ENCODE assay signal across 18 cellular contexts in the genomic region with DNA sequence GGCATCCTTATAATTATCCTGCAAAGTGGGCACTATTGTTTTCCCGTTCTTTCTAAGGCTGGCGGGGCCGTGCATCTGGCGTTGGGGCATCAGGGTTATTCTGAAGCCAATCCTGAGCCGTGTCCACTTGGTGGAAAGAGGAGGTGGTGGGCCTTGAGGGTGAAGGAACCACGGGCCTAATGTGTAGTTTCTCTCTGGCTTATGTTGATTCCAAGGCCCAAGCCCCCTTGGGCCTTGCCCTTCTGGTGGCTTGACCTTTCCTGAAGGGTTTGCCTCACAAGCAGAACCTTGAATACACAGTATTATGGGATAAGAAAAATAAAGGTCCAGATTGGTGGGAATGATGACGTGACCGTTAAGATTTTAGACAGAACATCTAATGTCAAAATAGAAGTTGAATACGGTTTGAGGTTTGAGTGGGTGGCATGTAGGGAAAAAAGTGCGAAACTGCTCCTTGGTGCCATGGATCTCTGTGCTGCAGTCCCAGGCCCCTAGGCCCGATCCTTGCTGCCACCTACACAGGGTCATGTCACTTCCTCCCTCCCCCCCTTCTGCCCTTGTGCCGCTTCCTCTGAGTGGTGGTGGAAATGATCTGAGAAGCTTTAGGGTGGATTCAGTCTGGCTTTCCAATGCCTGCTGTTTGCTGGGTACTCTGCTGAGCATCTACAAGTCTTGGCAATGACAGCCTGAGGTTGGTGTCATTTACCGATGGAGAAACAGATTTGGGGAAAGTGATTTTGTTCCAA.
DNase-seq lines count a peak whose midpoint lies in the region; ATAC-seq and TF ChIP-seq lines count a peak whose summit lies in the region.
"Had no signal": no experiment of that assay in that cellular context is flagged by ENCODE, and none has a peak within 500 bp of the region (broad histone marks: within the 10 kb centered on the region; RNA-seq: fewer than 3 reads in every experiment).

No MANE protein-coding gene starts in this region.

- no peak for TF ChIP-seq CTCF in GM20000 (IDR thresholded peaks at IDR 0.05; ENCODE audit: extremely low read depth, missing control alignments)

- no peaks in the 10 kb centered on the region for H3K27me3 Mint-ChIP-seq in activated T-cell treated with anti-CD3 and anti-CD28 coated beads, Interleukin-2, amount 50 U/mL, for 72 hours (ENCODE audit: low read depth)
- H3K27me3 Mint-ChIP-seq in central memory CD8-positive, alpha-beta T cell = no peaks in the 10 kb centered on the region
- H3K27me3 Mint-ChIP-seq in stimulated activated naive B cell treated with anti-CD40 and anti-IgM and Interleukin-4, amounts not matched to agents 10 μg/mL and 1 μg/mL and 100 μg/mL, for 72 hours = no peaks in the 10 kb centered on the region
- H3K27me3 Mint-ChIP-seq: type B pancreatic cell had no signal

- no peak overlapping the region for H3K4me3 Mint-ChIP-seq in activated T-cell treated with anti-CD3 and anti-CD28 coated beads, Interleukin-2, amount 50 U/mL, for 72 hours
- H3K4me3 Mint-ChIP-seq in central memory CD8-positive, alpha-beta T cell = no peak overlapping the region
- no peak overlapping the region for H3K4me3 Mint-ChIP-seq in stimulated activated naive B cell treated with anti-CD40 and anti-IgM and Interleukin-4, amounts not matched to agents 10 μg/mL and 1 μg/mL and 100 μg/mL, for 72 hours
- H3K4me3 Mint-ChIP-seq: type B pancreatic cell had no signal

- H3K9me3 Mint-ChIP-seq in activated T-cell treated with anti-CD3 and anti-CD28 coated beads, Interleukin-2, amount 50 U/mL, for 72 hours = no peaks in the 10 kb centered on the region
- H3K9me3 Mint-ChIP-seq in central memory CD8-positive, alpha-beta T cell = no peaks in the 10 kb centered on the region
- no peaks in the 10 kb centered on the region for H3K9me3 Mint-ChIP-seq in stimulated activated naive B cell treated with anti-CD40 and anti-IgM and Interleukin-4, amounts not matched to agents 10 μg/mL and 1 μg/mL and 100 μg/mL, for 72 hours
- H3K9me3 Mint-ChIP-seq: type B pancreatic cell had no signal

- peaks cover 77% of the 10 kb centered on the region for H3K4me1 Mint-ChIP-seq in activated T-cell treated with anti-CD3 and anti-CD28 coated beads, Interleukin-2, amount 50 U/mL, for 72 hours (ENCODE audit: low read depth)
- peaks cover 59% of the 10 kb centered on the region for H3K4me1 Mint-ChIP-seq in central memory CD8-positive, alpha-beta T cell
- H3K4me1 Mint-ChIP-seq in stimulated activated naive B cell treated with anti-CD40 and anti-IgM and Interleukin-4, amounts not matched to agents 10 μg/mL and 1 μg/mL and 100 μg/mL, for 72 hours = peaks cover 33 to 58% of the 10 kb centered on the region in 2 donors

- peak overlapping the region; percentile 5 for H3K27ac Mint-ChIP-seq in activated T-cell treated with anti-CD3 and anti-CD28 coated beads, Interleukin-2, amount 50 U/mL, for 72 hours
- peak overlapping the region; percentile 59 for H3K27ac Mint-ChIP-seq in central memory CD8-positive, alpha-beta T cell (ENCODE audit: low read depth)
- H3K27ac Mint-ChIP-seq in stimulated activated naive B cell treated with anti-CD40 and anti-IgM and Interleukin-4, amounts not matched to agents 10 μg/mL and 1 μg/mL and 100 μg/mL, for 72 hours = peak overlapping the region; percentile 44
- H3K27ac Mint-ChIP-seq: type B pancreatic cell had no signal

- DNase-seq in activated T-cell treated with anti-CD3 and anti-CD28 coated beads, Interleukin-2, amount 50 U/mL, for 72 hours = no peak
- DNase-seq in activated T-cell treated with anti-CD3 and anti-CD28 coated beads, Interleukin-2, amount 50 U/mL, for 48 hours = no peak
- peak; percentile 60 for DNase-seq in NCI-H82 (lab: John Stamatoyannopoulos, UW)
- DNase-seq in central memory CD8-positive, alpha-beta T cell (ENCODE audit: low spot score in 2 of 2) = no peak
- no peak for DNase-seq in stimulated activated naive B cell treated with anti-CD40 and anti-IgM and Interleukin-4, amounts not matched to agents 10 μg/mL and 1 μg/mL and 100 μg/mL, for 72 hours
- DNase-seq in GM20000 (ENCODE audit: low spot score) = no peak
- DNase-seq in SHP77 (lab: John Stamatoyannopoulos, UW) = no peak
- DNase-seq: activated CD4-positive, CD25-positive, alpha-beta regulatory T cell; activated effector memory CD4-positive, alpha-beta T cell treated with Interleukin-2 at 50 U/mL for 16 hours; C1 segment of cervical spinal cord; MM.1S; NCI-H774; PC-9; sigmoid colon; stimulated activated naive CD4-positive, alpha-beta T cell treated with Interleukin-2 at 50 U/mL for 16 hours had no signal

- ATAC-seq in activated T-cell treated with anti-CD3 and anti-CD28 coated beads, Interleukin-2, amount 50 U/mL, for 72 hours (replicated peaks in 1 of 2) = no peak
- ATAC-seq in central memory CD8-positive, alpha-beta T cell (replicated peaks; ENCODE audit: extremely low read depth, poor library complexity, severe bottlenecking) = no peak
- ATAC-seq in stimulated activated naive B cell treated with anti-CD40 and anti-IgM and Interleukin-4, amounts not matched to agents 10 μg/mL and 1 μg/mL and 100 μg/mL, for 72 hours (replicated peaks) = peak; percentile 27 to 43
- no peak for ATAC-seq in GM21737 (IDR thresholded peaks at IDR 0.05; ENCODE audit: unreplicated experiment)
- ATAC-seq: A549 had no signal

- H3K36me3 Mint-ChIP-seq in activated T-cell treated with anti-CD3 and anti-CD28 coated beads, Interleukin-2, amount 50 U/mL, for 72 hours (ENCODE audit: insufficient read depth in 2 of 2) = peaks cover 4 to 12% of the 10 kb centered on the region in 2 donors
- peaks cover 52% of the 10 kb centered on the region for H3K36me3 Mint-ChIP-seq in central memory CD8-positive, alpha-beta T cell (ENCODE audit: insufficient read depth)
- H3K36me3 Mint-ChIP-seq in stimulated activated naive B cell treated with anti-CD40 and anti-IgM and Interleukin-4, amounts not matched to agents 10 μg/mL and 1 μg/mL and 100 μg/mL, for 72 hours = peaks cover 25 to 68% of the 10 kb centered on the region in 2 donors

Comparison
In these comparisons a context has a peak if more than half of its experiments do, and no peak if none do; other contexts are left out.
1. ATAC-seq: peak in stimulated activated naive B cell treated with anti-CD40 and anti-IgM and Interleukin-4, amounts not matched to agents 10 μg/mL and 1 μg/mL and 100 μg/mL, for 72 hours (2 of 2); none in activated T-cell treated with anti-CD3 and anti-CD28 coated beads, Interleukin-2, amount 50 U/mL, for 72 hours (0 of 2), central memory CD8-positive, alpha-beta T cell (single experiment) and GM21737 (single experiment).
2. H3K27ac Mint-ChIP-seq: peak in every context shown above with its lines; median percentile 59 in central memory CD8-positive, alpha-beta T cell; 44 in stimulated activated naive B cell treated with anti-CD40 and anti-IgM and Interleukin-4, amounts not matched to agents 10 μg/mL and 1 μg/mL and 100 μg/mL, for 72 hours; 5 in activated T-cell treated with anti-CD3 and anti-CD28 coated beads, Interleukin-2, amount 50 U/mL, for 72 hours.